In the genomic region with DNA sequence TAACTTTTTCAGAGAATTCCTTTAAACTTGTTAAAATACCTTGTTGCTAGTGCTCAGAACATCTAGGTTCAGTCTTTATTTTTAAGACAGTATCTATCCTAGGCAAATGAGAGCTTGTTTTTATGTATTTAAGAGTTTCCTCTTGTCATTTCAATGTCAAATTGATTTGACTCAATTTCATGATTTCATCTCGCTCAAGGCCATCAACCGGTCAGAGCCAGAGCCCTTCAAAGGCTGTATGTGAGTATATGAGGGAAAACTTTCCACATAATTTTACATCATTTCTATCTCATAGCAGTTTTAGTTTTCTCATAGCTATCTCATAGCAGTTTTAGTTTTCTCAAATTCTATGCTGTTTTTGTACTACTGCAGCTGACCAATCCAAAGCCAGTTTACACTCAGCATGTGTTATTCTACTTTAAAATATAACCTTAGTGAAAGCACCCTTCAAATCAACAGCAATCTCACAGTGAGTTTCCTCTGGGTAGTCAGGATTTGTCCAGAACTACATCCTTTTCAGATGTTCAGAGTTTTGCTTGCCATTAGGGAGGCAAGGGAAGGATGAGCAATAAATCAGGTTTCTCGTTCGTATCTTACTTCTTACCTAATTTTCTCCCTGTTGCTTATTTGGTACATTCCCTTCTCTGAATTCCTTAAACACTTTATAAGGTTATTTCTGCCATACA, we compare ENCODE assay signal across 1 cellular context.
A peak's percentile ranks its signal among the peaks of the same experiment; 100 is the strongest.
TF ChIP-seq lines count a peak whose summit lies in the region.

No MANE protein-coding gene starts in this region.

TF ChIP-seq in A549, 52 proteins besides CTCF, POLR2A, EP300 and RAD21 (continued from another document):
- TF ChIP-seq ZNF302 (CRISPR knock-in tag; IDR thresholded peaks at IDR 0.05) (no peak), KDM1A (IDR thresholded peaks at IDR 0.05; ENCODE audit: low read depth) (no peak), RARB (CRISPR knock-in tag; IDR thresholded peaks at IDR 0.05) (peak; percentile 80), TFCP2L1 (CRISPR knock-in tag; IDR thresholded peaks at IDR 0.05) (peak; percentile 67), FOSB (CRISPR knock-in tag; IDR thresholded peaks at IDR 0.05) (peak; percentile 28; the same call in 1 of the 2 replicates), ATOH8 (CRISPR knock-in tag; IDR thresholded peaks at IDR 0.05; ENCODE audit: low read depth) (no peak), NPAS2 (CRISPR knock-in tag; IDR thresholded peaks at IDR 0.05; ENCODE audit: borderline replicate concordance) (no peak), TP53 (CRISPR knock-in tag; IDR thresholded peaks at IDR 0.05) (0 out of 2 replicates have a peak, but pooled peaks have one; percentile 52), PBX3 (IDR thresholded peaks at IDR 0.05) (no peak), MAZ (IDR thresholded peaks at IDR 0.05; ENCODE audit: borderline replicate concordance, low read depth, low read length) (no peak)
- TF ChIP-seq, protein P1, sequence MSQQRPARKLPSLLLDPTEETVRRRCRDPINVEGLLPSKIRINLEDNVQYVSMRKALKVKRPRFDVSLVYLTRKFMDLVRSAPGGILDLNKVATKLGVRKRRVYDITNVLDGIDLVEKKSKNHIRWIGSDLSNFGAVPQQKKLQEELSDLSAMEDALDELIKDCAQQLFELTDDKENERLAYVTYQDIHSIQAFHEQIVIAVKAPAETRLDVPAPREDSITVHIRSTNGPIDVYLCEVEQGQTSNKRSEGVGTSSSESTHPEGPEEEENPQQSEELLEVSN (IDR thresholded peaks at IDR 0.05; ENCODE audit: borderline replicate concordance, low read depth), result no peak
TF ChIP-seq in A549: peak in this region for 4.
